ENCODE assay signal across 12 cellular contexts in genomic region chr11:116696381-116696941, GRCh38.
DNase-seq lines count a peak whose midpoint lies in the region; ATAC-seq and TF ChIP-seq lines count a peak whose summit lies in the region.
"Had no signal": no experiment of that assay in that cellular context is flagged by ENCODE, and none has a peak within 500 bp of the region (broad histone marks: within the 10 kb centered on the region; RNA-seq: fewer than 3 reads in every experiment).

No MANE protein-coding gene starts in this region.

- no TSS peak for BruUV-seq in Calu3 (replicated peaks; lab: Mats Ljungman, UMichigan)

- POLR2A ChIA-PET in activated CD4-positive, alpha-beta T cell treated with anti-CD3 and anti-CD28 coated beads for 36 hours (lab: Charles Lee), result no interaction called here

- ATAC-seq in activated CD4-positive, alpha-beta T cell treated with anti-CD3 and anti-CD28 coated beads for 36 hours, result peak; percentile 37

- no peak overlapping the region for H3K4me3 Mint-ChIP-seq in activated CD4-positive, alpha-beta T cell treated with anti-CD3 and anti-CD28 coated beads for 36 hours
- H3K4me3 Mint-ChIP-seq in type B pancreatic cell (no peak overlapping the region), Calu3 (ENCODE audit: low read depth, unreplicated experiment) (no peak overlapping the region)
- no peak overlapping the region for H3K4me3 Mint-ChIP-seq in activated T-cell treated with anti-CD3 and anti-CD28 coated beads, Interleukin-2, amount 50 U/mL, for 24 hours

- no peaks in the 10 kb centered on the region for H3K4me1 Mint-ChIP-seq in activated CD4-positive, alpha-beta T cell treated with anti-CD3 and anti-CD28 coated beads for 36 hours
- H3K4me1 Mint-ChIP-seq in type B pancreatic cell (ENCODE audit: unreplicated experiment) (no peaks in the 10 kb centered on the region), Calu3 (ENCODE audit: low read depth, unreplicated experiment) (no peaks in the 10 kb centered on the region)
- H3K4me1 Mint-ChIP-seq in activated T-cell treated with anti-CD3 and anti-CD28 coated beads, Interleukin-2, amount 50 U/mL, for 24 hours (ENCODE audit: low read depth), result no peaks in the 10 kb centered on the region

- no peaks in the 10 kb centered on the region for H3K9me3 Mint-ChIP-seq in activated CD4-positive, alpha-beta T cell treated with anti-CD3 and anti-CD28 coated beads for 36 hours (ENCODE audit: low read depth)
- H3K9me3 Mint-ChIP-seq in type B pancreatic cell (no peaks in the 10 kb centered on the region), Calu3 (ENCODE audit: low read depth, unreplicated experiment) (no peaks in the 10 kb centered on the region)
- H3K9me3 Mint-ChIP-seq in activated T-cell treated with anti-CD3 and anti-CD28 coated beads, Interleukin-2, amount 50 U/mL, for 24 hours, result no peaks in the 10 kb centered on the region

- CTCF ChIA-PET in activated CD4-positive, alpha-beta T cell treated with anti-CD3 and anti-CD28 coated beads for 36 hours (lab: Charles Lee), result interaction anchor here (1.1 kb wide), 1 partner anchor 139 kb away, joined by 3 read pairs; no protein-coding TSS in a partner anchor
- CTCF ChIA-PET in Calu3 (lab: Charles Lee), result no interaction called here

- no peaks in the 10 kb centered on the region for H3K27me3 Mint-ChIP-seq in activated CD4-positive, alpha-beta T cell treated with anti-CD3 and anti-CD28 coated beads for 36 hours
- H3K27me3 Mint-ChIP-seq in type B pancreatic cell (peaks cover 4% of the 10 kb centered on the region), Calu3 (ENCODE audit: unreplicated experiment) (peaks cover 49% of the 10 kb centered on the region)
- H3K27me3 Mint-ChIP-seq in activated T-cell treated with anti-CD3 and anti-CD28 coated beads, Interleukin-2, amount 50 U/mL, for 24 hours, result peaks cover 6% of the 10 kb centered on the region

- no peak for TF ChIP-seq CTCF in type B pancreatic cell (conservative IDR thresholded peaks at IDR 0.05)
- no peak for TF ChIP-seq CTCF in Calu3 (IDR thresholded peaks at IDR 0.05; ENCODE audit: unreplicated experiment)

- peak; percentile 21 for DNase-seq in activated CD4-positive, alpha-beta T cell treated with anti-CD3 and anti-CD28 coated beads for 36 hours
- DNase-seq in activated CD4-positive, alpha-beta T cell treated with anti-CD3 and anti-CD28 coated beads for 48 hours, result no peak
- DNase-seq in SW480 (ENCODE audit: low spot score) (peak; percentile 85), head of caudate nucleus (peak in 24 of 42 donors; percentile 15 to 86 (median 44)), type B pancreatic cell (ENCODE audit: extremely low spot score, unreplicated experiment) (peak; percentile 54), superior temporal gyrus (ENCODE audit: extremely low spot score) (no peak), Calu3 (no peak)
- DNase-seq in activated T-cell treated with anti-CD3 and anti-CD28 coated beads, Interleukin-2, amount 50 U/mL, for 24 hours, result no peak
- DNase-seq: activated T-cell treated with anti-CD3 and anti-CD28 coated beads, Interleukin-2, amount 50 U/mL, for 1 hour; brain microvascular endothelial cell; left ventricle myocardium inferior; MM.1S had no signal

- intact Hi-C loops in activated CD4-positive, alpha-beta T cell treated with anti-CD3 and anti-CD28 coated beads for 36 hours (cut with DNase I, micrococcal nuclease), result no loop called here
- intact Hi-C loops in head of caudate nucleus (cut with DNase I) (no loop called here), Calu3 (cut with micrococcal nuclease; ENCODE audit: unreplicated experiment) (no loop called here)

- H3K27ac Mint-ChIP-seq in activated CD4-positive, alpha-beta T cell treated with anti-CD3 and anti-CD28 coated beads for 36 hours, result no peak overlapping the region
- H3K27ac Mint-ChIP-seq in type B pancreatic cell, result no peak overlapping the region
- H3K27ac Mint-ChIP-seq in activated T-cell treated with anti-CD3 and anti-CD28 coated beads, Interleukin-2, amount 50 U/mL, for 24 hours, result no peak overlapping the region
- no peak overlapping the region for H3K27ac Mint-ChIP-seq in Calu3 (ENCODE audit: unreplicated experiment)

- no peaks in the 10 kb centered on the region for H3K36me3 Mint-ChIP-seq in activated CD4-positive, alpha-beta T cell treated with anti-CD3 and anti-CD28 coated beads for 36 hours (ENCODE audit: low read depth)
- H3K36me3 Mint-ChIP-seq in type B pancreatic cell, result no peaks in the 10 kb centered on the region
- no peaks in the 10 kb centered on the region for H3K36me3 Mint-ChIP-seq in activated T-cell treated with anti-CD3 and anti-CD28 coated beads, Interleukin-2, amount 50 U/mL, for 24 hours (ENCODE audit: low read depth)
- no peaks in the 10 kb centered on the region for H3K36me3 Mint-ChIP-seq in Calu3 (ENCODE audit: insufficient read depth, unreplicated experiment)

Comparison
In these comparisons a context has a peak if more than half of its experiments do, and no peak if none do; other contexts are left out.
1. DNase-seq: peak in activated CD4-positive, alpha-beta T cell treated with anti-CD3 and anti-CD28 coated beads for 36 hours (single experiment), SW480 (single experiment), head of caudate nucleus (24 of 42) and type B pancreatic cell (single experiment); none in activated CD4-positive, alpha-beta T cell treated with anti-CD3 and anti-CD28 coated beads for 48 hours (single experiment), superior temporal gyrus (single experiment), activated T-cell treated with anti-CD3 and anti-CD28 coated beads, Interleukin-2, amount 50 U/mL, for 24 hours (single experiment) and Calu3 (single experiment).